In genomic region chr2:129979629-129980155, GRCh38 we compare ENCODE assay signal across 8 cellular contexts. TPM values are rescaled to one million over a fixed set of nuclear protein-coding genes. Genes with fewer than 3 reads are reported as not detected.
A peak's percentile ranks its signal among the peaks of the same experiment; 100 is the strongest.
DNase-seq lines count a peak whose midpoint lies in the region; ATAC-seq, FAIRE-seq and TF ChIP-seq lines count a peak whose summit lies in the region.
"Not testable (repeated sequence)": the region's sequence is repeated elsewhere in the genome, so short reads cannot be mapped to it uniquely, and the experiment has no call there.

Gene RAB6C, plus strand, starts transcription at chr2:129979666. Its CDS starts 450 bp downstream, at chr2:129980116.

- not testable (repeated sequence) for H3K79me1 ChIP-seq in H1 (ENCODE audit: low read depth, low read length)

- not testable (repeated sequence) for H3K27ac ChIP-seq in CD4-positive, CD25-positive, alpha-beta regulatory T cell (ENCODE audit: insufficient read depth, low read length, poor library complexity, severe bottlenecking); H1 (ENCODE audit: low read depth, low read length)
- peak within 1 kb of the TSS in 3 of 5 donors; percentile 25 to 72 (median 29) for H3K27ac ChIP-seq in stomach

- not testable (repeated sequence) for H3K9ac ChIP-seq in H1 (replicated peaks in 1 of 4; ENCODE audit: extremely low read depth in 1 of 4, low read depth in 3 of 4, low read length in 3 of 4); iPS-15b (ENCODE audit: low read depth, low read length)

- not testable (repeated sequence) for TF ChIP-seq CTCF in H1 (IDR thresholded peaks at IDR 0.05; ENCODE audit: control extremely low read depth in 1 of 3, insufficient read depth in 1 of 3, low read depth in 1 of 3, low read length in 3 of 3); nephron (IDR thresholded peaks at IDR 0.05; ENCODE audit: unreplicated experiment in 3 of 3); stomach (IDR thresholded peaks at IDR 0.05)

- H4K5ac ChIP-seq in H1 (ENCODE audit: insufficient read length, low read depth, low read length) = not testable (repeated sequence)

- not testable (repeated sequence) for TF ChIP-seq EP300 in H1 (IDR thresholded peaks at IDR 0.05; ENCODE audit: borderline replicate concordance in 1 of 2, low read depth in 2 of 2, low read length in 2 of 2); stomach (IDR thresholded peaks at IDR 0.05)

- POLR2A ChIA-PET in HEK293T (lab: Yijun Ruan, JAX); H1 (lab: Charles Lee; ENCODE audit: partially characterized antibody): not testable (repeated sequence)

- H3K36me3 ChIP-seq in CD4-positive, CD25-positive, alpha-beta regulatory T cell (ENCODE audit: control insufficient read depth, insufficient read depth, low read length); H1 (ENCODE audit: control insufficient read depth in 2 of 4, insufficient read depth in 4 of 4, low read length in 3 of 4); iPS-15b (ENCODE audit: control insufficient read depth, insufficient read depth, low read length); stomach: not testable (repeated sequence)

- not testable (repeated sequence) for H2AFZ ChIP-seq in H1 (ENCODE audit: low read length)

- not testable (repeated sequence) for FAIRE-seq in H1 (lab: Jason Lieb, UNC)

- not testable (repeated sequence) for H4K8ac ChIP-seq in H1 (ENCODE audit: extremely low read depth, insufficient read depth, low read length)

- 2% methylated on average over 40 of the region's 54 CpGs; no CpG with 5 or more reads in 1 of the 2 experiments for WGBS in H1 (ENCODE audit: extremely low coverage in 1 of 2, insufficient coverage in 1 of 2, insufficient read length in 1 of 2, insufficient replicate concordance in 2 of 2, low coverage in 1 of 2, low lambda C conversion rate in 2 of 2, missing lambda C conversion rate in 1 of 2), 2 experiments
- WGBS in stomach, 5 donors = 2 to 8% (median 3%) methylated on average over 30 to 54 of the region's 54 CpGs

- not testable (repeated sequence) for H2AK5ac ChIP-seq in H1 (ENCODE audit: low read depth, low read length)

- TF ChIP-seq POLR2A in H1 (IDR thresholded peaks at IDR 0.05; ENCODE audit: control extremely low read depth in 1 of 2, low read depth in 2 of 2, low read length in 2 of 2); stomach (IDR thresholded peaks at IDR 0.05): not testable (repeated sequence)

- not testable (repeated sequence) for H3K4me3 ChIP-seq in CD4-positive, CD25-positive, alpha-beta regulatory T cell (ENCODE audit: low read depth, low read length)
- H3K4me3 ChIP-seq in H1 (ENCODE audit: extremely low read depth in 1 of 4, insufficient read depth in 2 of 4, low read depth in 3 of 4, low read length in 4 of 4) (peak within 1 kb of the TSS; percentile 32 to 62 (median 43)), iPS-15b (ENCODE audit: low read depth, low read length) (peak within 1 kb of the TSS; percentile 41), stomach (peak within 1 kb of the TSS; percentile 37 to 39 (median 38))

- intact Hi-C loops in activated T-helper 1 cell treated with anti-CD3 and anti-CD28 coated beads, Interleukin-12 subunit alpha, Interleukin-12 subunit beta, Interleukin-2, Interleukin-4 antibody, amounts not matched to agents 30 ng/mL and 10 ng/mL and 1 ng/mL, durations not matched to agents 14 hours and 24 hours and 36 hours (cut with micrococcal nuclease); stomach (cut with DNase I; ENCODE audit: low total_unique reads): not testable (repeated sequence)

- H3K36me3 Mint-ChIP-seq in CD4-positive, CD25-positive, alpha-beta regulatory T cell; activated T-helper 1 cell treated with anti-CD3 and anti-CD28 coated beads, Interleukin-12 subunit alpha, Interleukin-12 subunit beta, Interleukin-2, Interleukin-4 antibody, amounts not matched to agents 30 ng/mL and 10 ng/mL and 1 ng/mL, durations not matched to agents 14 hours and 24 hours and 36 hours (ENCODE audit: low read depth); nephron (ENCODE audit: low read depth): not testable (repeated sequence)

- H3K56ac ChIP-seq in H1 (replicated peaks; ENCODE audit: insufficient read length, low read depth, low read length) = not testable (repeated sequence)

- H4K20me1 ChIP-seq in H1 (replicated peaks in 1 of 2; ENCODE audit: control insufficient read depth in 1 of 2, insufficient read depth in 2 of 2, low read length in 2 of 2) = not testable (repeated sequence)

- peak in 1 of 2 donors; percentile 43 for ATAC-seq in CD4-positive, CD25-positive, alpha-beta regulatory T cell (ENCODE audit: low read depth in 2 of 2)

- H3K79me2 ChIP-seq in H1 (ENCODE audit: control insufficient read depth in 1 of 2, insufficient read depth in 2 of 2, low read length in 2 of 2) = not testable (repeated sequence)

- not testable (repeated sequence) for H2BK15ac ChIP-seq in H1 (ENCODE audit: low read length)

- H3K4me1 Mint-ChIP-seq in CD4-positive, CD25-positive, alpha-beta regulatory T cell = peaks cover 3 to 14% (median 6%) of the 10 kb centered on the region in 4 donors
- H3K4me1 Mint-ChIP-seq in activated T-helper 1 cell treated with anti-CD3 and anti-CD28 coated beads, Interleukin-12 subunit alpha, Interleukin-12 subunit beta, Interleukin-2, Interleukin-4 antibody, amounts not matched to agents 30 ng/mL and 10 ng/mL and 1 ng/mL, durations not matched to agents 14 hours and 24 hours and 36 hours (ENCODE audit: low read depth); nephron: not testable (repeated sequence)

- not testable (repeated sequence) for H2BK20ac ChIP-seq in H1 (ENCODE audit: low read length)

- H3K4me1 ChIP-seq in CD4-positive, CD25-positive, alpha-beta regulatory T cell (ENCODE audit: control insufficient read depth, insufficient read depth, low read length, poor library complexity, severe bottlenecking); H1 (replicated peaks in 1 of 4; ENCODE audit: control insufficient read depth in 3 of 4, insufficient read depth in 4 of 4, low read length in 3 of 4); iPS-15b (ENCODE audit: control insufficient read depth, insufficient read depth, low read length): not testable (repeated sequence)
- peaks cover 0 to 11% (median 5%) of the 10 kb centered on the region in 4 donors for H3K4me1 ChIP-seq in stomach

- DNase-seq in CD4-positive, CD25-positive, alpha-beta regulatory T cell = peak in 1 of 3 donors; percentile 1
- DNase-seq in HEK293T (ENCODE audit: extremely low spot score) (peak; percentile 32), NCI-H748 (lab: John Stamatoyannopoulos, UW; ENCODE audit: unreplicated experiment) (peak; percentile 61), H1 (ENCODE audit: low read depth in 1 of 2, low spot score in 2 of 2) (peak; percentile 10 to 76)
- DNase-seq in activated T-helper 1 cell treated with anti-CD3 and anti-CD28 coated beads, Interleukin-12 subunit alpha, Interleukin-12 subunit beta, Interleukin-2, Interleukin-4 antibody, amounts not matched to agents 30 ng/mL and 10 ng/mL and 1 ng/mL, durations not matched to agents 14 hours and 24 hours and 36 hours (ENCODE audit: low spot score); stomach: not testable (repeated sequence)

- CTCF ChIA-PET in HEK293T (lab: Yijun Ruan, JAX); H1 (lab: Charles Lee; ENCODE audit: partially characterized antibody): not testable (repeated sequence)

- H3K18ac ChIP-seq in H1 (ENCODE audit: extremely low read depth, low read length) = not testable (repeated sequence)

- H3K23me2 ChIP-seq in H1 (ENCODE audit: low read depth, low read length) = not testable (repeated sequence)

- not testable (repeated sequence) for H3K9me3 Mint-ChIP-seq in CD4-positive, CD25-positive, alpha-beta regulatory T cell; activated T-helper 1 cell treated with anti-CD3 and anti-CD28 coated beads, Interleukin-12 subunit alpha, Interleukin-12 subunit beta, Interleukin-2, Interleukin-4 antibody, amounts not matched to agents 30 ng/mL and 10 ng/mL and 1 ng/mL, durations not matched to agents 14 hours and 24 hours and 36 hours; nephron

- not testable (repeated sequence) for H3K4ac ChIP-seq in H1 (replicated peaks; ENCODE audit: insufficient read length, low read depth, low read length)

- not testable (repeated sequence) for H3K14ac ChIP-seq in H1 (ENCODE audit: insufficient read length)

- not testable (repeated sequence) for H4K91ac ChIP-seq in H1 (replicated peaks; ENCODE audit: insufficient read length, low read length)

- not testable (repeated sequence) for H3K9me3 ChIP-seq in CD4-positive, CD25-positive, alpha-beta regulatory T cell (ENCODE audit: control insufficient read depth in 2 of 2, low read length in 2 of 2); H1 (ENCODE audit: insufficient read depth in 2 of 2, low read depth in 1 of 2, low read length in 1 of 2); iPS-15b (ENCODE audit: control insufficient read depth, insufficient read depth, low read length); stomach

- H3K27me3 Mint-ChIP-seq in CD4-positive, CD25-positive, alpha-beta regulatory T cell = peaks cover 52% of the 10 kb centered on the region
- peaks cover 42% of the 10 kb centered on the region for H3K27me3 Mint-ChIP-seq in activated T-helper 1 cell treated with anti-CD3 and anti-CD28 coated beads, Interleukin-12 subunit alpha, Interleukin-12 subunit beta, Interleukin-2, Interleukin-4 antibody, amounts not matched to agents 30 ng/mL and 10 ng/mL and 1 ng/mL, durations not matched to agents 14 hours and 24 hours and 36 hours (ENCODE audit: insufficient read depth)
- H3K27me3 Mint-ChIP-seq in nephron (ENCODE audit: low read depth) = peaks cover 95% of the 10 kb centered on the region

- not testable (repeated sequence) for H2BK12ac ChIP-seq in H1 (ENCODE audit: low read depth, low read length)

- TF ChIP-seq RAD21 in H1 (IDR thresholded peaks at IDR 0.05 in 1 of 2, conservative IDR thresholded peaks at IDR 0.05 in 1 of 2; ENCODE audit: low read depth in 2 of 2, low read length in 2 of 2) = not testable (repeated sequence)

- peaks cover 12% of the 10 kb centered on the region for H3K27me3 ChIP-seq in CD4-positive, CD25-positive, alpha-beta regulatory T cell (ENCODE audit: control insufficient read depth, insufficient read depth, low read length)
- peaks cover 1 to 12% (median 6%) of the 10 kb centered on the region in 4 experiments; a peak in 3 of 7 replicates for H3K27me3 ChIP-seq in H1 (replicated peaks in 1 of 4; ENCODE audit: control insufficient read depth in 3 of 4, extremely low read depth in 1 of 4, insufficient read depth in 3 of 4, low read length in 3 of 4)
- peaks cover 29% of the 10 kb centered on the region for H3K27me3 ChIP-seq in iPS-15b (ENCODE audit: control insufficient read depth, insufficient read depth, low read length)
- peaks cover 0 to 65% (median 18%) of the 10 kb centered on the region in 3 donors for H3K27me3 ChIP-seq in stomach

- H3K23ac ChIP-seq in H1 (ENCODE audit: insufficient read length) = not testable (repeated sequence)

- H3K4me3 Mint-ChIP-seq in CD4-positive, CD25-positive, alpha-beta regulatory T cell = peak within 1 kb of the TSS in 3 of 4 donors; percentile 51 to 69 (median 61)
- H3K4me3 Mint-ChIP-seq in activated T-helper 1 cell treated with anti-CD3 and anti-CD28 coated beads, Interleukin-12 subunit alpha, Interleukin-12 subunit beta, Interleukin-2, Interleukin-4 antibody, amounts not matched to agents 30 ng/mL and 10 ng/mL and 1 ng/mL, durations not matched to agents 14 hours and 24 hours and 36 hours = peak within 1 kb of the TSS; percentile 59
- H3K4me3 Mint-ChIP-seq in nephron = peak within 1 kb of the TSS; percentile 79 to 84 (median 82)

- H2BK120ac ChIP-seq in H1 (replicated peaks; ENCODE audit: low read depth, low read length) = not testable (repeated sequence)

- H3K4me2 ChIP-seq in H1 (ENCODE audit: insufficient read depth in 1 of 2, low read depth in 2 of 2, low read length in 2 of 2) = peak within 1 kb of the TSS; percentile 76 to 86

- not testable (repeated sequence) for H3K27ac Mint-ChIP-seq in CD4-positive, CD25-positive, alpha-beta regulatory T cell; nephron
- peak within 1 kb of the TSS; percentile 53 for H3K27ac Mint-ChIP-seq in activated T-helper 1 cell treated with anti-CD3 and anti-CD28 coated beads, Interleukin-12 subunit alpha, Interleukin-12 subunit beta, Interleukin-2, Interleukin-4 antibody, amounts not matched to agents 30 ng/mL and 10 ng/mL and 1 ng/mL, durations not matched to agents 14 hours and 24 hours and 36 hours

- not testable (repeated sequence) for H2BK5ac ChIP-seq in H1 (ENCODE audit: low read depth, low read length)

RNA-seq across cellular contexts. Expression of gene RAB6C, which starts in this region (rescaled TPM):
- not detected for total RNA-seq in CD4-positive, CD25-positive, alpha-beta regulatory T cell
- polyA plus RNA-seq in CD4-positive, CD25-positive, alpha-beta regulatory T cell = not detected
- 0.07 TPM in 1 of 2 replicates, not detected in the other for total RNA-seq in activated T-helper 1 cell treated with anti-CD3 and anti-CD28 coated beads, Interleukin-12 subunit alpha, Interleukin-12 subunit beta, Interleukin-2, Interleukin-4 antibody, amounts not matched to agents 30 ng/mL and 10 ng/mL and 1 ng/mL, durations not matched to agents 14 hours and 24 hours and 36 hours
- total RNA-seq in H1 (2021; fragmentation: NEBNext Ultra II Directional; extraction: Animal tissue kit (Norgen Biotek cat#: 25700)) = 0.09 TPM in 1 of 2 replicates, not detected in the other
- 0.03 TPM in 1 of 2 replicates, not detected in the other for polyA plus RNA-seq in H1 (2011; rRNA removed)
- 0.06 TPM for polyA plus RNA-seq in H1 (2011; cell fraction: cytosol; rRNA removed)
- polyA plus RNA-seq in H1 (2011; cell fraction: nucleus; rRNA removed) = 0.03 TPM
- polyA plus RNA-seq in H1 (2012, experiment 1 of 2) = 0.05 TPM in 1 of 4 replicates, not detected in the others
- not detected for polyA plus RNA-seq in H1 (2012, experiment 2 of 2)
- polyA plus RNA-seq in H1 (2013, experiment 1 of 2) = 0.02 TPM
- polyA plus RNA-seq in H1 (2013, experiment 2 of 2) = 0.04 TPM
- polyA minus RNA-seq in H1 (2011; rRNA and poly(A)+ RNA removed) = 0.07 TPM in 1 of 2 replicates, not detected in the other
- not detected for polyA minus RNA-seq in H1 (2011; cell fraction: cytosol; rRNA and poly(A)+ RNA removed)
- not detected for polyA minus RNA-seq in H1 (2011; cell fraction: nucleus; rRNA and poly(A)+ RNA removed)
- total RNA-seq in stomach = under 1 TPM in 1 of 5 donors, not detected in 4; 0.18 TPM
- polyA plus RNA-seq in stomach = not detected

Comparison
In these comparisons a context has a peak if more than half of its experiments do, and no peak if none do; other contexts are left out.
1. Peak in DNase-seq, H3K4me3 ChIP-seq and H3K4me2 ChIP-seq in H1; RNA of the gene not detected or under 1 TPM.